In genomic region chr6:116511424-116512131, GRCh38 we compare ENCODE assay signal across 9 cellular contexts. TPM values are rescaled to one million over a fixed set of nuclear protein-coding genes. Genes with fewer than 3 reads are reported as not detected.
DNase-seq lines count a peak whose midpoint lies in the region; ATAC-seq, FAIRE-seq and TF ChIP-seq lines count a peak whose summit lies in the region.
"Had no signal": no experiment of that assay in that cellular context is flagged by ENCODE, and none has a peak within 500 bp of the region (broad histone marks: within the 10 kb centered on the region; RNA-seq: fewer than 3 reads in every experiment).

A gene with protein sequence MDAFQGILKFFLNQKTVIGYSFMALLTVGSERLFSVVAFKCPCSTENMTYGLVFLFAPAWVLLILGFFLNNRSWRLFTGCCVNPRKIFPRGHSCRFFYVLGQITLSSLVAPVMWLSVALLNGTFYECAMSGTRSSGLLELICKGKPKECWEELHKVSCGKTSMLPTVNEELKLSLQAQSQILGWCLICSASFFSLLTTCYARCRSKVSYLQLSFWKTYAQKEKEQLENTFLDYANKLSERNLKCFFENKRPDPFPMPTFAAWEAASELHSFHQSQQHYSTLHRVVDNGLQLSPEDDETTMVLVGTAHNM (plus strand): TSS chr6:116511639. CDS start chr6:116511697, 58 bp downstream.

- H3K36me3 ChIP-seq in skeletal muscle satellite cell (ENCODE audit: insufficient read depth, low read length): peaks cover 9% of the 10 kb centered on the region

- H3K4me1 Mint-ChIP-seq in HFFc6 (ENCODE audit: low read depth) (peaks cover 57% of the 10 kb centered on the region), WTC11 (peaks cover 18% of the 10 kb centered on the region)
- H3K4me1 Mint-ChIP-seq: central memory CD8-positive, alpha-beta T cell had no signal

- H3K27ac Mint-ChIP-seq in HFFc6: peak within 1 kb of the TSS; percentile 96
- peak within 1 kb of the TSS; percentile 81 for H3K27ac Mint-ChIP-seq in WTC11

- TF ChIP-seq EP300 in A549 (IDR thresholded peaks at IDR 0.05): no peak

- H3K4me3 Mint-ChIP-seq in HFFc6 (peak within 1 kb of the TSS; percentile 92), WTC11 (no peak within 1 kb of the TSS)
- H3K4me3 Mint-ChIP-seq: central memory CD8-positive, alpha-beta T cell had no signal

- TF ChIP-seq POLR2A in A549 (IDR thresholded peaks at IDR 0.05; ENCODE audit: low read length): no peak

- TF ChIP-seq RAD21 in A549 (conservative IDR thresholded peaks at IDR 0.05 in 1 of 2, IDR thresholded peaks at IDR 0.05 in 1 of 2): peak; percentile 44 to 50; a peak in 4 of 5 replicates

- H3K9me3 ChIP-seq in A549: peaks cover 4% of the 10 kb centered on the region; the same call in 1 of the 3 replicates
- H3K9me3 ChIP-seq in skeletal muscle satellite cell (replicated peaks; ENCODE audit: low read length): no peaks in the 10 kb centered on the region

- H3K9ac ChIP-seq in skeletal muscle satellite cell (ENCODE audit: low read depth, low read length): peak within 1 kb of the TSS; percentile 86

- FAIRE-seq in A549 (lab: Jason Lieb, UNC): no peak

- peak within 1 kb of the TSS; percentile 26; the same call in 1 of the 3 replicates for H3K4me2 ChIP-seq in A549
- peak within 1 kb of the TSS; percentile 84 for H3K4me2 ChIP-seq in skeletal muscle satellite cell (ENCODE audit: low read length)

- 0 out of 6 replicates have a peak within 1 kb of the TSS, but pooled peaks of 1 of the 2 experiments have one; percentile 51 for H3K27ac ChIP-seq in A549

- H3K27me3 Mint-ChIP-seq in HFFc6 (ENCODE audit: insufficient read depth) (no peaks in the 10 kb centered on the region; the same call in 1 of the 2 replicates), WTC11 (ENCODE audit: low read depth) (no peaks in the 10 kb centered on the region)

- DNase-seq in A549 (ENCODE audit: low read depth in 1 of 2, low spot score in 1 of 2) (peak; percentile 10 to 76), HFFc6 (peak; percentile 91), WTC11 (ENCODE audit: low spot score) (no peak), hepatic stellate cell (ENCODE audit: low spot score) (peak; percentile 40), NCI-H1694 (lab: John Stamatoyannopoulos, UW) (no peak), DMS79 treated with DMSO at 0.1 percent for 48 hours (lab: John Stamatoyannopoulos, UW) (no peak)

- CTCF ChIA-PET in A549 (lab: Yijun Ruan, JAX) (interaction anchor here (0.7 to 3.1 kb wide), 11 partner anchors 9 to 243 kb away, joined by 3 to 12 read pairs (median 6); partner anchors contain the start of gene CALHM6), WTC11 (lab: Charles Lee) (interaction anchor here (0.5 to 2.8 kb wide), 27 partner anchors 9 to 293 kb away, joined by 3 to 29 read pairs (median 3); partner anchors contain the start of genes CALHM4 and RWDD1)

- H3K9me3 Mint-ChIP-seq in HFFc6 (no peaks in the 10 kb centered on the region), WTC11 (peaks cover 15% of the 10 kb centered on the region)
- H3K9me3 Mint-ChIP-seq: central memory CD8-positive, alpha-beta T cell had no signal

- 69% methylated on average over 10 of the region's 10 CpGs for WGBS in A549 (ENCODE audit: missing lambda C conversion rate)

- no peaks in the 10 kb centered on the region for H3K27me3 ChIP-seq in skeletal muscle satellite cell (ENCODE audit: control insufficient read depth, insufficient read depth, low read length)

- H3K36me3 Mint-ChIP-seq in HFFc6 (ENCODE audit: low read depth) (peaks cover 19% of the 10 kb centered on the region; the same call in 1 of the 2 replicates), WTC11 (no peaks in the 10 kb centered on the region)

- no peaks in the 10 kb centered on the region for H3K4me1 ChIP-seq in A549
- H3K4me1 ChIP-seq in skeletal muscle satellite cell (ENCODE audit: control insufficient read depth, insufficient read depth, low read length): peaks cover 22% of the 10 kb centered on the region

- POLR2A ChIA-PET in A549 (lab: Yijun Ruan, JAX): interaction anchor here (1.1 to 1.4 kb wide), 2 partner anchors 46 to 232 kb away, joined by 3 to 5 read pairs; partner anchors contain the start of gene TSPYL1
- POLR2A ChIA-PET in WTC11 (lab: Charles Lee): interaction anchor here (1.2 to 1.3 kb wide), 2 partner anchors 141 to 232 kb away, joined by 3 to 4 read pairs; partner anchors contain the start of genes DSE and TSPYL1

- peak; percentile 50 for TF ChIP-seq CTCF in A549 (IDR thresholded peaks at IDR 0.05)
- TF ChIP-seq CTCF in HFFc6 (IDR thresholded peaks at IDR 0.05): peak; percentile 89
- peak; percentile 26; the same call in 1 of the 2 replicates for TF ChIP-seq CTCF in WTC11 (IDR thresholded peaks at IDR 0.05)

- no peak within 1 kb of the TSS for H3K4me3 ChIP-seq in A549
- H3K4me3 ChIP-seq in skeletal muscle satellite cell (ENCODE audit: low read length): peak within 1 kb of the TSS; percentile 69

- peak; percentile 95 to 98 for ATAC-seq in A549
- peak; percentile 90 for ATAC-seq in WTC11
- no peak for ATAC-seq in HG03095 (IDR thresholded peaks at IDR 0.05; ENCODE audit: unreplicated experiment)

TF ChIP-seq in A549, 52 proteins besides CTCF, POLR2A, EP300 and RAD21 (continues in another document):
- TF ChIP-seq RCOR1 (IDR thresholded peaks at IDR 0.05; ENCODE audit: low read depth, low read length): no peak
- peak; percentile 48; the same call in 2 of the 3 replicates for TF ChIP-seq SMC3 (IDR thresholded peaks at IDR 0.05)
- TF ChIP-seq EHMT2 (IDR thresholded peaks at IDR 0.05; ENCODE audit: low read depth): no peak
- no peak for TF ChIP-seq ZNF302 (CRISPR knock-in tag; IDR thresholded peaks at IDR 0.05)
- no peak for TF ChIP-seq TP53 (CRISPR knock-in tag; IDR thresholded peaks at IDR 0.05)
- no peak for TF ChIP-seq HDAC2 (IDR thresholded peaks at IDR 0.05)
- peak in 1 of 2 experiments; percentile 80; a peak in 2 of 4 replicates for TF ChIP-seq CEBPB (IDR thresholded peaks at IDR 0.05)
- TF ChIP-seq CBX8 (IDR thresholded peaks at IDR 0.05): no peak
- TF ChIP-seq NPAS2 (CRISPR knock-in tag; IDR thresholded peaks at IDR 0.05; ENCODE audit: borderline replicate concordance): no peak
- TF ChIP-seq FOXS1 (CRISPR knock-in tag; IDR thresholded peaks at IDR 0.05): peak; percentile 47; the same call in 1 of the 2 replicates
- no peak for TF ChIP-seq ELK1 (IDR thresholded peaks at IDR 0.05; ENCODE audit: low read depth, low read length)
- TF ChIP-seq MAZ (IDR thresholded peaks at IDR 0.05; ENCODE audit: borderline replicate concordance, low read depth, low read length): no peak
- TF ChIP-seq ZFP36 (IDR thresholded peaks at IDR 0.05; ENCODE audit: borderline replicate concordance, partially characterized antibody): no peak
- no peak for TF ChIP-seq TFCP2L1 (CRISPR knock-in tag; IDR thresholded peaks at IDR 0.05)
- no peak for TF ChIP-seq FOSL2 (IDR thresholded peaks at IDR 0.05)
- peak; percentile 50 for TF ChIP-seq FOSL2 (CRISPR knock-in tag; IDR thresholded peaks at IDR 0.05)

TF ChIP-seq in WTC11, 78 proteins besides CTCF, POLR2A, EP300 and RAD21 (continues in another document):
- TF ChIP-seq ZNF281 (CRISPR knock-in tag; IDR thresholded peaks at IDR 0.05): no peak
- TF ChIP-seq ZSCAN18 (CRISPR knock-in tag; IDR thresholded peaks at IDR 0.05): no peak

RNA-seq across cellular contexts. Expression of the gene that starts here (rescaled TPM):
- polyA plus RNA-seq in A549 (2011; rRNA removed) (0.09 and 0.11 TPM in 2 replicates), A549 (2017; fragmentation: RNase III; extraction: RNeasy Plus Mini Kit Qiagen cat#74134 plus additional on column Dnase treatment) (0.08 to 0.12 TPM (median 0.09 TPM) in 3 replicates)
- polyA plus RNA-seq in A549 (2012; cell fraction: cytosol; rRNA removed): 0.03 and 0.04 TPM in 2 replicates
- polyA plus RNA-seq in A549 (2012; cell fraction: nucleus; rRNA removed): 0.01 and 0.04 TPM in 2 replicates
- polyA minus RNA-seq in A549 (2011; rRNA and poly(A)+ RNA removed): 0.04 and 0.19 TPM in 2 replicates
- 1 to 10 TPM; 1.9 to 5.6 (median 4.5) TPM for total RNA-seq in HFFc6 (2021; fragmentation: NEBNext Ultra II Directional; extraction: Animal tissue kit (Norgen Biotek cat#: 25700))
- total RNA-seq in WTC11 (2021): 0.07 to 0.11 TPM (median 0.09 TPM) in 3 replicates
- total RNA-seq in skeletal muscle satellite cell (2012; rRNA removed): 2.6 and 3.0 TPM in 2 replicates

Comparison
In these comparisons a context has a peak if more than half of its experiments do, and no peak if none do; other contexts are left out.
1. Peak in DNase-seq, ATAC-seq and H3K4me2 ChIP-seq in A549; RNA of the gene not detected or under 1 TPM.
2. Peak in ATAC-seq in WTC11; RNA of the gene not detected or under 1 TPM.
3. DNase-seq: peak in HFFc6 (single experiment) and hepatic stellate cell (single experiment); none in WTC11 (single experiment), NCI-H1694 (single experiment) and DMS79 treated with DMSO at 0.1 percent for 48 hours (single experiment).
4. CTCF ChIP-seq: peak in every context shown above with its lines; median percentile 89 in HFFc6; 50 in A549; 26 in WTC11.
5. Of the 8 proteins assayed by ChIP-seq in both WTC11 and A549: peak only in WTC11: none; only in A549: none; in both: CTCF; in neither: 7.